ENCODE assay signal across 18 cellular contexts in the genomic region with DNA sequence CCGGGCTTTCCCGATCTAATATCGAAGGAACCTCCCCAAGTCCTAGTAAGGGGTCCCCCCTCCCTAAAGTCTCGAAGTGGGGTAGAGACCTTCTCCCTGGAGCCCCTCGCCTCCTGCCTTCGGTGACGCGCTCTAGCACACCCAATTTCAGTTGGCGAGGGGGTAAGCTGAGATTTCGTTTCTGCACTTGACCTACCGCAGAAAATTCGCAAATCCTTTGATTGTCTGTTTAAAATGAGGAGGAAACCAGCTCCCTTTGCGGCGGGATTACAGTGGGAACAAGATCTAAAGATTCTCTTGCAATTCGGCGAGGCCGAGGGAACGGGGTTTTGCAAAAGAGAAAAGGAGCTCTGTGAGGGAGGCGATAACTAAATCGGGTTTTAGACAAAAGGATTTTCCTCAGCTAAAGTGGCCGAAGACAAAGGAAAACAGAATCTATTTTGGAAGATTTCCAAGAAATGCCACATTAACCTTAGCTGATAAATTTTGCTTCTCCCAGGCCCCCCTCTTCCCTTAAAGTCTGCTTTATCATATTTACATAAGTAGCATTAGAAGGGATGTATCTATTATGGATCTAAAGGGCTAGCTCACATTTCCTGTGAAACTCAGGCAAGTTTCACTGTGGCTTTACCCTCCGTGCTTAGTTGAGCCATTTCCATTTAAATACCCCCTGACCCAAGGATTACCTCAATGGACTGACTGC. TPM values are rescaled to one million over a fixed set of nuclear protein-coding genes. Genes with fewer than 3 reads are reported as not detected.
DNase-seq lines count a peak whose midpoint lies in the region; ATAC-seq and TF ChIP-seq lines count a peak whose summit lies in the region.
"Had no signal": no experiment of that assay in that cellular context is flagged by ENCODE, and none has a peak within 500 bp of the region (broad histone marks: within the 10 kb centered on the region; RNA-seq: fewer than 3 reads in every experiment).

No MANE protein-coding gene starts in this region.

- no peak overlapping the region for H2AK5ac ChIP-seq in mesendoderm (ENCODE audit: low read length)

- H3K27me3 ChIP-seq in mesendoderm (ENCODE audit: insufficient read depth, low read length, poor library complexity), result peaks cover 84% of the 10 kb centered on the region

- H3K79me1 ChIP-seq in mesendoderm (ENCODE audit: low read length), result no peaks in the 10 kb centered on the region

- intact Hi-C loops in mucosa of descending colon (cut with DNase I, micrococcal nuclease), result no loop called here

- H2BK120ac ChIP-seq in mesendoderm (ENCODE audit: low read depth, low read length), result no peak overlapping the region

- no peaks in the 10 kb centered on the region for H3K36me3 ChIP-seq in mesendoderm (ENCODE audit: control insufficient read depth, insufficient read depth, low read length)
- H3K36me3 ChIP-seq in mucosa of descending colon (ENCODE audit: low read depth), result no peaks in the 10 kb centered on the region
- H3K36me3 ChIP-seq: brain microvascular endothelial cell, transverse colon had no signal

- H3K23ac ChIP-seq in mesendoderm (ENCODE audit: low read length), result no peak overlapping the region

- H3K9me3 ChIP-seq in mucosa of descending colon, result no peaks in the 10 kb centered on the region
- H3K9me3 ChIP-seq: transverse colon had no signal

- no CpG with 5 or more reads among the region's 22 CpGs for WGBS in mesendoderm (ENCODE audit: extremely low coverage, insufficient coverage, low lambda C conversion rate)

- DNase-seq in AG10803 (ENCODE audit: low read depth) (no peak), chondrocyte (ENCODE audit: low spot score) (no peak), mesendoderm (peak; percentile 44), mucosa of descending colon (no peak), superior temporal gyrus (ENCODE audit: extremely low spot score) (no peak), AG08395 (ENCODE audit: low spot score) (no peak)
- DNase-seq: brain microvascular endothelial cell; foreskin melanocyte; NCI-H1417; stimulated activated CD4-positive, alpha-beta T cell treated with anti-CD3 and anti-CD28 coated beads, Interleukin-2, amount 100 ng/mL, for 48 hours had no signal

- ATAC-seq in GM18907 (IDR thresholded peaks at IDR 0.05; ENCODE audit: unreplicated experiment), result peak; percentile 4
- no peak for ATAC-seq in mucosa of descending colon
- ATAC-seq in GM21576 (IDR thresholded peaks at IDR 0.05; ENCODE audit: unreplicated experiment), result no peak
- ATAC-seq: activated T-helper 17 cell treated with anti-CD3 and anti-CD28 coated beads, Interleukin-2, amount 50 U/mL, for 72 hours; Panc1 had no signal

- H3K18ac ChIP-seq in mesendoderm (ENCODE audit: low read length), result no peak overlapping the region

- no peak overlapping the region for H3K56ac ChIP-seq in mesendoderm (ENCODE audit: low read length)

- no peaks in the 10 kb centered on the region for H3K9me3 Mint-ChIP-seq in chondrocyte (ENCODE audit: low read depth)
- H3K9me3 Mint-ChIP-seq: activated T-helper 17 cell treated with anti-CD3 and anti-CD28 coated beads, Interleukin-2, amount 50 U/mL, for 72 hours had no signal

- H3K4ac ChIP-seq in mesendoderm (ENCODE audit: low read depth, low read length), result no peak overlapping the region

- H3K27me3 Mint-ChIP-seq in chondrocyte (ENCODE audit: low read depth), result peaks cover 64% of the 10 kb centered on the region

- no peak overlapping the region for H3K9ac ChIP-seq in mesendoderm (ENCODE audit: low read length)
- H3K9ac ChIP-seq: BLaER1 treated with 17β-estradiol and CSF1 and Interleukin-3, amounts not matched to agents 10 nM and 100 nM had no signal

- peaks cover 18% of the 10 kb centered on the region for H3K36me3 Mint-ChIP-seq in chondrocyte (ENCODE audit: low read depth)

- no peak overlapping the region for H3K27ac ChIP-seq in mesendoderm (ENCODE audit: low read depth, low read length)
- H3K27ac ChIP-seq: BLaER1 treated with 17β-estradiol and CSF1 and Interleukin-3, amounts not matched to agents 10 nM and 100 nM; brain microvascular endothelial cell; transverse colon had no signal

- H2BK5ac ChIP-seq in mesendoderm (ENCODE audit: low read length), result no peak overlapping the region

- peak overlapping the region; percentile 45 for H3K27ac Mint-ChIP-seq in chondrocyte (ENCODE audit: unreplicated experiment)
- H3K27ac Mint-ChIP-seq: activated T-helper 17 cell treated with anti-CD3 and anti-CD28 coated beads, Interleukin-2, amount 50 U/mL, for 72 hours had no signal

- H3K79me2 ChIP-seq in mesendoderm (ENCODE audit: control insufficient read depth, insufficient read depth, low read length), result no peaks in the 10 kb centered on the region

- no peak overlapping the region for H4K5ac ChIP-seq in mesendoderm (ENCODE audit: low read length)

- H3K4me3 ChIP-seq in AG10803 (ENCODE audit: low read length) (peak overlapping the region; percentile 31), mesendoderm (ENCODE audit: low read length) (no peak overlapping the region), mucosa of descending colon (no peak overlapping the region)

- TF ChIP-seq CTCF in AG10803 (conservative IDR thresholded peaks at IDR 0.05; ENCODE audit: low read length) (no peak), chondrocyte (IDR thresholded peaks at IDR 0.05) (no peak), mucosa of descending colon (IDR thresholded peaks at IDR 0.05) (no peak)

- peaks cover 2% of the 10 kb centered on the region for H3K4me1 ChIP-seq in mesendoderm (ENCODE audit: control insufficient read depth, low read depth, low read length)
- H3K4me1 ChIP-seq in mucosa of descending colon (ENCODE audit: low read depth), result peaks cover 5% of the 10 kb centered on the region

- no peak overlapping the region for H4K8ac ChIP-seq in mesendoderm (ENCODE audit: low read depth, low read length)

- H3K4me2 ChIP-seq in mesendoderm (ENCODE audit: low read length), result peak overlapping the region; percentile 52
- H3K4me2 ChIP-seq: BLaER1 treated with 17β-estradiol and CSF1 and Interleukin-3, amounts not matched to agents 10 nM and 100 nM had no signal

- H3K4me1 Mint-ChIP-seq in chondrocyte (ENCODE audit: low read depth), result peaks cover 19% of the 10 kb centered on the region
- H3K4me1 Mint-ChIP-seq: activated T-helper 17 cell treated with anti-CD3 and anti-CD28 coated beads, Interleukin-2, amount 50 U/mL, for 72 hours had no signal

- H2BK15ac ChIP-seq in mesendoderm (replicated peaks; ENCODE audit: low read depth), result no peak overlapping the region

- peak overlapping the region; percentile 35 for H3K4me3 Mint-ChIP-seq in chondrocyte (ENCODE audit: unreplicated experiment)
- H3K4me3 Mint-ChIP-seq: activated T-helper 17 cell treated with anti-CD3 and anti-CD28 coated beads, Interleukin-2, amount 50 U/mL, for 72 hours had no signal

RNA-seq across cellular contexts. Expression of a gene that starts 8.4 kb away (rescaled TPM):
- total RNA-seq in chondrocyte (3.8 to 11.9 TPM (median 10.7 TPM) in 3 replicates), mucosa of descending colon (not detected)
- polyA plus RNA-seq in mesendoderm (2013, experiment 1 of 2), result 0.06 TPM
- 0.06 TPM for polyA plus RNA-seq in mesendoderm (2013, experiment 2 of 2)
- total RNA-seq: activated T-helper 17 cell treated with anti-CD3 and anti-CD28 coated beads, Interleukin-2, amount 50 U/mL, for 72 hours; mucosa of gallbladder; NCI-H460; transverse colon had no signal
